Comparison of ENCODE assay signal across 1 cellular context in genomic region chr10:72204296-72204695, GRCh38.
TF ChIP-seq lines count a peak whose summit lies in the region.

No MANE protein-coding gene starts in this region.

TF ChIP-seq in HEK293, 187 proteins besides CTCF, POLR2A, EP300 and RAD21 (continued from another document):
- TF ChIP-seq ZNF184 (tag by site-specific recombination; IDR thresholded peaks at IDR 0.05) (peak; percentile 95), ZNF76 (tag by site-specific recombination; IDR thresholded peaks at IDR 0.05; ENCODE audit: borderline replicate concordance, low read depth) (peak; percentile 77; the same call in 1 of the 2 replicates)
